In genomic region chr3:61521229-61521628, GRCh38 we compare ENCODE assay signal across 10 cellular contexts. TPM values are rescaled to one million over a fixed set of nuclear protein-coding genes. Genes with fewer than 3 reads are reported as not detected.
A peak's percentile ranks its signal among the peaks of the same experiment; 100 is the strongest.
DNase-seq lines count a peak whose midpoint lies in the region; ATAC-seq, FAIRE-seq and TF ChIP-seq lines count a peak whose summit lies in the region.
"Had no signal": no experiment of that assay in that cellular context is flagged by ENCODE, and none has a peak within 500 bp of the region (broad histone marks: within the 10 kb centered on the region; RNA-seq: fewer than 3 reads in every experiment).

No MANE protein-coding gene starts in this region.

- DNase-seq in iPS-NIHi7 (ENCODE audit: extremely low spot score) (peak; percentile 48), HT-29 (ENCODE audit: low spot score) (no peak), Caco-2 (no peak), small intestine (no peak), A673 (ENCODE audit: low spot score) (no peak)
- DNase-seq: naive B cell had no signal

- H3K27ac ChIP-seq in small intestine (ENCODE audit: low read depth in 1 of 2, low read length in 1 of 2), result no peak overlapping the region
- H3K27ac ChIP-seq in A673 (ENCODE audit: low read depth, low read length, poor library complexity, severe bottlenecking), result no peak overlapping the region
- H3K27ac ChIP-seq: esophagus muscularis mucosa had no signal

- no peak overlapping the region for H3K27ac Mint-ChIP-seq in Caco-2 (ENCODE audit: unreplicated experiment)

- peaks cover 13% of the 10 kb centered on the region for H3K4me1 Mint-ChIP-seq in Caco-2 (ENCODE audit: low read depth, unreplicated experiment)
- H3K4me1 Mint-ChIP-seq: naive B cell had no signal

- H3K9me3 Mint-ChIP-seq in Caco-2 (ENCODE audit: unreplicated experiment), result no peaks in the 10 kb centered on the region

- CTCF ChIA-PET in Caco-2 (lab: Charles Lee) (no interaction called here), A673 (lab: Charles Lee) (no interaction called here)

- intact Hi-C loops in Caco-2 (cut with micrococcal nuclease; ENCODE audit: unreplicated experiment) (no loop called here), A673 (cut with micrococcal nuclease; ENCODE audit: unreplicated experiment) (no loop called here)

- no peak for FAIRE-seq in small intestine (lab: Jason Lieb, UNC)

- H3K4me1 ChIP-seq in Caco-2 (peaks cover 10% of the 10 kb centered on the region; the same call in 1 of the 2 replicates), small intestine (ENCODE audit: control insufficient read depth in 2 of 2, insufficient read depth in 1 of 2, low read depth in 1 of 2, low read length in 1 of 2) (no peaks in the 10 kb centered on the region), A673 (ENCODE audit: insufficient read depth, low read length, poor library complexity, severe bottlenecking) (no peaks in the 10 kb centered on the region)
- H3K4me1 ChIP-seq: esophagus muscularis mucosa had no signal

- BruUV-seq in Caco-2 (replicated peaks; lab: Mats Ljungman, UMichigan), result no TSS peak
- no TSS peak for BruUV-seq in A673 (replicated peaks; lab: Mats Ljungman, UMichigan)

- WGBS in small intestine, 3 donors, result 75 to 80% (median 79%) methylated on average over 1 of the region's 1 CpG

- no peaks in the 10 kb centered on the region for H3K27me3 Mint-ChIP-seq in Caco-2 (ENCODE audit: insufficient read depth, unreplicated experiment)

- peak; percentile 98 for ATAC-seq in GM18511 (IDR thresholded peaks at IDR 0.05; ENCODE audit: unreplicated experiment)
- ATAC-seq in GM21447 (IDR thresholded peaks at IDR 0.05; ENCODE audit: unreplicated experiment), result peak; percentile 97
- peak; percentile 76 for ATAC-seq in HG03280 (IDR thresholded peaks at IDR 0.05; ENCODE audit: unreplicated experiment)

- H3K4me3 ChIP-seq in Caco-2 (ENCODE audit: low read depth, low read length), result no peak overlapping the region
- no peak overlapping the region for H3K4me3 ChIP-seq in small intestine (ENCODE audit: low read depth in 1 of 2, low read length in 2 of 2)
- no peak overlapping the region for H3K4me3 ChIP-seq in A673 (ENCODE audit: low read depth, low read length, poor library complexity, severe bottlenecking)
- H3K4me3 ChIP-seq: esophagus muscularis mucosa had no signal

- H3K9me3 ChIP-seq in Caco-2 (no peaks in the 10 kb centered on the region), small intestine (ENCODE audit: control insufficient read depth, low read depth) (no peaks in the 10 kb centered on the region), A673 (ENCODE audit: low read depth, low read length, poor library complexity, severe bottlenecking) (no peaks in the 10 kb centered on the region)
- H3K9me3 ChIP-seq: esophagus muscularis mucosa had no signal

- TF ChIP-seq CTCF in Caco-2 (IDR thresholded peaks at IDR 0.05; ENCODE audit: insufficient read depth in 1 of 2, low read depth in 1 of 2, low read length in 1 of 2, severe bottlenecking in 1 of 2, unreplicated experiment in 1 of 2) (no peak), A673 (conservative IDR thresholded peaks at IDR 0.05; ENCODE audit: low read depth, low read length) (no peak)

- H3K36me3 Mint-ChIP-seq in Caco-2 (ENCODE audit: insufficient read depth, unreplicated experiment), result no peaks in the 10 kb centered on the region
- H3K36me3 Mint-ChIP-seq: naive B cell had no signal

- H3K36me3 ChIP-seq in Caco-2 (ENCODE audit: control insufficient read depth, insufficient read depth, low read length) (no peaks in the 10 kb centered on the region), small intestine (ENCODE audit: control insufficient read depth in 2 of 2, insufficient read depth in 2 of 2, low read length in 2 of 2) (no peaks in the 10 kb centered on the region), A673 (ENCODE audit: insufficient read depth, low read length, poor library complexity, severe bottlenecking) (no peaks in the 10 kb centered on the region)
- H3K36me3 ChIP-seq: esophagus muscularis mucosa had no signal

- H3K4me3 Mint-ChIP-seq in Caco-2 (ENCODE audit: unreplicated experiment), result no peak overlapping the region
- H3K4me3 Mint-ChIP-seq: naive B cell had no signal

- no peaks in the 10 kb centered on the region for H3K27me3 ChIP-seq in Caco-2 (replicated peaks; ENCODE audit: control insufficient read depth, insufficient read depth, low read length)
- no peaks in the 10 kb centered on the region for H3K27me3 ChIP-seq in small intestine (ENCODE audit: control insufficient read depth in 2 of 2, insufficient read depth in 2 of 2, low read length in 2 of 2)
- H3K27me3 ChIP-seq in A673 (replicated peaks; ENCODE audit: insufficient read depth, low read depth, low read length, poor library complexity), result no peaks in the 10 kb centered on the region
- H3K27me3 ChIP-seq: esophagus muscularis mucosa had no signal

- POLR2A ChIA-PET in Caco-2 (lab: Charles Lee) (no interaction called here), A673 (lab: Charles Lee; ENCODE audit: low non-redundant PET) (no interaction called here)

RNA-seq across cellular contexts. Expression of gene PTPRG, which starts 40.1 kb away (rescaled TPM):
- total RNA-seq in HT-29 (2014; rRNA removed; shearing (Covaris generic)), result not detected in 2 replicates
- total RNA-seq in Caco-2 (2022) (46.4 and 46.5 TPM in 2 replicates), A673 (2021) (11.5 and 11.7 TPM in 2 replicates)
- polyA plus RNA-seq in small intestine, result 1 to 10 TPM in 2 of 3 donors, under 1 TPM in 1; 0.81 to 9.4 (median 1.8) TPM

Comparison
In these comparisons a context has a peak if more than half of its experiments do, and no peak if none do; other contexts are left out.
1. RNA of gene PTPRG, which starts 40.1 kb away (total RNA-seq): 46.4 to 46.5 TPM in Caco-2 and 11.5 to 11.7 TPM in A673; not detected in HT-29; every median in the first group is over 10 times any median in the second.
2. Peak in every context shown above with its lines, with median percentiles within 50 percentile points of each other: ATAC-seq.